In the genomic region with DNA sequence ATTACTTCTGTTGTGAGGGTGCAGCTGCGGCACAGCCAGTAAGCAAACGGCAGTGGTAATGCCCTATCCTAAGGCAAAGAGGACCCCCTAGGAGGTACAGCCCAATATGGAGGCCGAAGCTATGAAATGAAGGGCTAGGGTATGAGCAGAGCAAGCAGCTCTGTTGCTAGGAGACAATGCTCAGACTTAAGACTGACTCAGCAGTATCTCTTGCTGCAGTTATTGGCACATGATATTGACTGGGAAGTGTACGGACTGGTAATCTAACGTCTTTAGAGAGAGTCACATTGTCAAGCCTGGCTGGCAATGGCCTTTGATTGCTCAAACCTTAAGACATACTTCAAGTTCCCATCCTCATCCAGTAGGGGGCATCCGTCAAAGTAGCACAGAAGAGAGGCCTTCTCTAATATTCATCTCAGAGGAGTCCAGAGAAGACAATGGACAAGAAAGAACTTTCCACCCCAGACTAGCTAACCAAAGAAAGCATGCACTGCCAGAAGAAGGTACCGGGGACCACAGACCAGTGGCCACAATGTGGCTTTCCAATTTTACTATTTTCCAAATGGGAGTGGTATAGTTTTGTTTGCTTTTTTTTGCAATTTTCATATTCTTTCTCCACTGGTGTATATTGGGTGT, we compare ENCODE assay signal across 8 cellular contexts. TPM values are rescaled to one million over a fixed set of nuclear protein-coding genes. Genes with fewer than 3 reads are reported as not detected.
A peak's percentile ranks its signal among the peaks of the same experiment; 100 is the strongest.
DNase-seq lines count a peak whose midpoint lies in the region; ATAC-seq and TF ChIP-seq lines count a peak whose summit lies in the region.

No MANE protein-coding gene starts in this region.

- intact Hi-C loops in left cardiac atrium (cut with DNase I): no loop called here

- no peak overlapping the region for H3K9ac ChIP-seq in KMS-11

- H3K36me3 Mint-ChIP-seq in stimulated activated naive B cell treated with anti-CD40 and anti-IgM and Interleukin-4, amounts not matched to agents 10 μg/mL and 1 μg/mL and 100 μg/mL, for 72 hours: no peaks in the 10 kb centered on the region

- H3K27me3 ChIP-seq in KMS-11 (ENCODE audit: insufficient read depth, low read depth): no peaks in the 10 kb centered on the region
- no peaks in the 10 kb centered on the region for H3K27me3 ChIP-seq in WERI-Rb-1 (ENCODE audit: insufficient read depth, low read depth, severe bottlenecking)

- peak; percentile 61 for TF ChIP-seq CTCF in KMS-11 (conservative IDR thresholded peaks at IDR 0.05; ENCODE audit: low read depth, low read length)
- peak; percentile 87 for TF ChIP-seq CTCF in WERI-Rb-1 (IDR thresholded peaks at IDR 0.05; ENCODE audit: low read depth, low read length)

- no peak overlapping the region for H3K4me3 Mint-ChIP-seq in stimulated activated naive B cell treated with anti-CD40 and anti-IgM and Interleukin-4, amounts not matched to agents 10 μg/mL and 1 μg/mL and 100 μg/mL, for 72 hours

- no peak overlapping the region for H3K27ac Mint-ChIP-seq in stimulated activated naive B cell treated with anti-CD40 and anti-IgM and Interleukin-4, amounts not matched to agents 10 μg/mL and 1 μg/mL and 100 μg/mL, for 72 hours

- H3K9me3 Mint-ChIP-seq in stimulated activated naive B cell treated with anti-CD40 and anti-IgM and Interleukin-4, amounts not matched to agents 10 μg/mL and 1 μg/mL and 100 μg/mL, for 72 hours: no peaks in the 10 kb centered on the region

- DNase-seq in activated CD4-positive, alpha-beta T cell treated with anti-CD3 and anti-CD28 coated beads for 48 hours: peak; percentile 30
- DNase-seq in activated CD4-positive, alpha-beta T cell treated with anti-CD3 and anti-CD28 coated beads for 1 hour: no peak
- DNase-seq in WERI-Rb-1: peak; percentile 74
- peak; percentile 27 for DNase-seq in left cardiac atrium
- peak; percentile 5 for DNase-seq in stimulated activated naive B cell treated with anti-CD40 and anti-IgM and Interleukin-4, amounts not matched to agents 10 μg/mL and 1 μg/mL and 100 μg/mL, for 72 hours
- no peak for DNase-seq in NCI-H2029 (lab: John Stamatoyannopoulos, UW)
- DNase-seq in activated effector memory CD4-positive, alpha-beta T cell treated with Interleukin-2 at 50 U/mL for 16 hours: no peak

- H3K36me3 ChIP-seq in KMS-11 (ENCODE audit: insufficient read depth): no peaks in the 10 kb centered on the region
- H3K36me3 ChIP-seq in WERI-Rb-1: peaks cover 23% of the 10 kb centered on the region

- ATAC-seq in left cardiac atrium: peak in 1 of 2 donors; percentile 51
- peak; percentile 78 to 81 for ATAC-seq in stimulated activated naive B cell treated with anti-CD40 and anti-IgM and Interleukin-4, amounts not matched to agents 10 μg/mL and 1 μg/mL and 100 μg/mL, for 72 hours (replicated peaks)

- no peaks in the 10 kb centered on the region for H3K79me2 ChIP-seq in KMS-11 (ENCODE audit: insufficient read depth, low read depth)

- H3K4me3 ChIP-seq in KMS-11 (IDR thresholded peaks at IDR 0.05; ENCODE audit: insufficient read depth, low read depth, low read length) (no peak overlapping the region), WERI-Rb-1 (ENCODE audit: low read depth, low read length) (no peak overlapping the region)

- H2AFZ ChIP-seq in KMS-11 (ENCODE audit: low read depth): no peak overlapping the region

- H3K4me1 ChIP-seq in KMS-11 (ENCODE audit: low read depth, poor library complexity, severe bottlenecking): no peaks in the 10 kb centered on the region

- no peak overlapping the region for H3K4me2 ChIP-seq in KMS-11

- H3K27ac ChIP-seq in KMS-11 (no peak overlapping the region), WERI-Rb-1 (no peak overlapping the region)

- no peaks in the 10 kb centered on the region for H4K20me1 ChIP-seq in KMS-11 (ENCODE audit: insufficient read depth)

- H3K9me3 ChIP-seq in WERI-Rb-1 (ENCODE audit: severe bottlenecking): no peaks in the 10 kb centered on the region

- H3K27me3 Mint-ChIP-seq in stimulated activated naive B cell treated with anti-CD40 and anti-IgM and Interleukin-4, amounts not matched to agents 10 μg/mL and 1 μg/mL and 100 μg/mL, for 72 hours: no peaks in the 10 kb centered on the region

- H3K4me1 Mint-ChIP-seq in stimulated activated naive B cell treated with anti-CD40 and anti-IgM and Interleukin-4, amounts not matched to agents 10 μg/mL and 1 μg/mL and 100 μg/mL, for 72 hours: no peaks in the 10 kb centered on the region

RNA-seq across cellular contexts. Expression of gene LRFN2, which starts 37.0 kb away (rescaled TPM):
- total RNA-seq in left cardiac atrium: not detected

Comparison
In these comparisons a context has a peak if more than half of its experiments do, and no peak if none do; other contexts are left out.
1. DNase-seq: peak in activated CD4-positive, alpha-beta T cell treated with anti-CD3 and anti-CD28 coated beads for 48 hours (single experiment), WERI-Rb-1 (single experiment), left cardiac atrium (single experiment) and stimulated activated naive B cell treated with anti-CD40 and anti-IgM and Interleukin-4, amounts not matched to agents 10 μg/mL and 1 μg/mL and 100 μg/mL, for 72 hours (single experiment); none in activated CD4-positive, alpha-beta T cell treated with anti-CD3 and anti-CD28 coated beads for 1 hour (single experiment), NCI-H2029 (single experiment) and activated effector memory CD4-positive, alpha-beta T cell treated with Interleukin-2 at 50 U/mL for 16 hours (single experiment).